6 cellular contexts compared by ENCODE assay signal in the genomic region with DNA sequence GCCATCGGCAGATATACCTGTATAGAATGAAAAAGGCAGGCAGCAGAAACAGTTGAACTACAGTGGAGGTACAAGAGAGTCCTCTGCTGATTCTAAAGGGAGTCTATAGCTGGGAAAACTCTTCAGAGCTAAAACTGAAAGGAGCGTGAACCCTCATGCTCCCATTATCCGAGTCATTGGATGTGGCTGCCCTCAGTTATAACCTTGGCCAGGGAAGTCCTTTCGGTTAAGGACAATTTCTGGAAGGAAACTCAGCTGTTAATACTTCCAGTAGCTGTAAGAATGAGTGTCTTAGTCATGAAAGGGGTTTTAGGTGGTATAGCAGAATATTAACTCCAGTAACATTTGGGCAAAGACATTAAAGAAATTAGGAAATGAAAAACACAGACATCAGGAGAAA. TPM values are rescaled to one million over a fixed set of nuclear protein-coding genes. Genes with fewer than 3 reads are reported as not detected.
"Had no signal": no experiment of that assay in that cellular context is flagged by ENCODE, and none has a peak within 500 bp of the region (broad histone marks: within the 10 kb centered on the region; RNA-seq: fewer than 3 reads in every experiment).

No MANE protein-coding gene starts in this region.

- H3K4me3 Mint-ChIP-seq: H9 had no signal

- H3K4me3 ChIP-seq: GM23248 had no signal

- DNase-seq: GM23248, H9, HCEC 1CT, IMR-90 had no signal

- H3K27ac ChIP-seq: GM23248 had no signal

- H3K9ac ChIP-seq: GM23248 had no signal

- H3K27ac Mint-ChIP-seq: H9 had no signal

- H2AFZ ChIP-seq: GM23248 had no signal

RNA-seq across cellular contexts. Expression of a gene that starts 14.6 kb away (rescaled TPM):
- total RNA-seq: GM23248, H1, H9, HT-29, IMR-90 had no signal
- polyA plus RNA-seq: GM23248, H1, IMR-90 had no signal
